8 cellular contexts compared by ENCODE assay signal in the genomic region with DNA sequence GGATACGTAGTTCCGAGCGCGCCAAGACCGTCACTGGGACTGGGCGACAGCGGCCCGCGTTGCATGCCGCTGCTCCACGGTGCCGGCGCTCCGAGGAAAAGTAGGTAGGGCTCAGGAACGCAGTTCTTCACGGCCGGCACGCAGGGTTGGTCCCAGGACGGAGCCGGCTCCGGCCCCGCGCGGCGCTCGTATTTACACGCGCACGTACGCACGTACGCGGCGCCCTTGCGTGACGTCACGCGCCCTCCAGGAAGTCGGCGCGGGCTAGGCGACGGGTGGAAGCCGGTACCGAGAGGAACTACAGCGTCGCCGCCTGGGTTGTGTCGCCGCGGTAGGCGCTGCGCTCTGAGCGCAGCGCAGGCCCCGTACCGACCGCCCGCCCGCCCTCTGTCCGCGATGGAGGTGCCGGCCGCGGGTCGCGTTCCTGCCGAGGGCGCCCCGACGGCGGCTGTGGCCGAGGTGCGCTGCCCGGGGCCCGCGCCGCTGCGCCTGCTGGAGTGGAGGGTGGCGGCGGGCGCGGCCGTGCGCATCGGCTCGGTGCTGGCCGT. TPM values are rescaled to one million over a fixed set of nuclear protein-coding genes. Genes with fewer than 3 reads are reported as not detected.
A peak's percentile ranks its signal among the peaks of the same experiment; 100 is the strongest.
DNase-seq lines count a peak whose midpoint lies in the region; ATAC-seq and TF ChIP-seq lines count a peak whose summit lies in the region.

A gene with protein sequence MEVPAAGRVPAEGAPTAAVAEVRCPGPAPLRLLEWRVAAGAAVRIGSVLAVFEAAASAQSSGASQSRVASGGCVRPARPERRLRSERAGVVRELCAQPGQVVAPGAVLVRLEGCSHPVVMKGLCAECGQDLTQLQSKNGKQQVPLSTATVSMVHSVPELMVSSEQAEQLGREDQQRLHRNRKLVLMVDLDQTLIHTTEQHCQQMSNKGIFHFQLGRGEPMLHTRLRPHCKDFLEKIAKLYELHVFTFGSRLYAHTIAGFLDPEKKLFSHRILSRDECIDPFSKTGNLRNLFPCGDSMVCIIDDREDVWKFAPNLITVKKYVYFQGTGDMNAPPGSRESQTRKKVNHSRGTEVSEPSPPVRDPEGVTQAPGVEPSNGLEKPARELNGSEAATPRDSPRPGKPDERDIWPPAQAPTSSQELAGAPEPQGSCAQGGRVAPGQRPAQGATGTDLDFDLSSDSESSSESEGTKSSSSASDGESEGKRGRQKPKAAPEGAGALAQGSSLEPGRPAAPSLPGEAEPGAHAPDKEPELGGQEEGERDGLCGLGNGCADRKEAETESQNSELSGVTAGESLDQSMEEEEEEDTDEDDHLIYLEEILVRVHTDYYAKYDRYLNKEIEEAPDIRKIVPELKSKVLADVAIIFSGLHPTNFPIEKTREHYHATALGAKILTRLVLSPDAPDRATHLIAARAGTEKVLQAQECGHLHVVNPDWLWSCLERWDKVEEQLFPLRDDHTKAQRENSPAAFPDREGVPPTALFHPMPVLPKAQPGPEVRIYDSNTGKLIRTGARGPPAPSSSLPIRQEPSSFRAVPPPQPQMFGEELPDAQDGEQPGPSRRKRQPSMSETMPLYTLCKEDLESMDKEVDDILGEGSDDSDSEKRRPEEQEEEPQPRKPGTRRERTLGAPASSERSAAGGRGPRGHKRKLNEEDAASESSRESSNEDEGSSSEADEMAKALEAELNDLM (plus strand): TSS at position 252 of the 548 bp plus-strand sequence. CDS start 145 bp downstream, at position 397.

- H3K36me3 ChIP-seq in GM23338 (ENCODE audit: insufficient read depth) (no peaks in the 10 kb centered on the region), RWPE2 (ENCODE audit: low read depth) (peaks cover 14% of the 10 kb centered on the region), stomach (peaks cover 0 to 12% (median 7%) of the 10 kb centered on the region in 4 donors)

- H3K36me3 Mint-ChIP-seq in GM23338 (ENCODE audit: low read depth) (peaks cover 11% of the 10 kb centered on the region), neural crest cell (ENCODE audit: low read depth) (no peaks in the 10 kb centered on the region)

- H3K4me1 Mint-ChIP-seq in GM23338: peaks cover 29% of the 10 kb centered on the region
- H3K4me1 Mint-ChIP-seq in neural crest cell: peaks cover 32% of the 10 kb centered on the region

- intact Hi-C loops in stomach (cut with DNase I; ENCODE audit: low total_unique reads): loop anchor here (10.0 kb wide), 1 partner anchor 275 kb away; a partner anchor contains a TSS

- H3K4me3 Mint-ChIP-seq in GM23338: peak within 1 kb of the TSS; percentile 90
- peak within 1 kb of the TSS; percentile 99 for H3K4me3 Mint-ChIP-seq in neural crest cell

- no peak for TF ChIP-seq POLR2A in stomach (IDR thresholded peaks at IDR 0.05)

- H3K27ac Mint-ChIP-seq in GM23338 (peak within 1 kb of the TSS; percentile 99), neural crest cell (ENCODE audit: unreplicated experiment) (peak within 1 kb of the TSS; percentile 100)

- peak; percentile 89 for DNase-seq in EL
- peak; percentile 95 for DNase-seq in GM23338 (ENCODE audit: low spot score)
- peak; percentile 89 for DNase-seq in LHCN-M2 (ENCODE audit: low read depth)
- peak; percentile 90 for DNase-seq in RWPE2 (ENCODE audit: low spot score)
- DNase-seq in activated gamma-delta T cell (lab: John Stamatoyannopoulos, UW): peak; percentile 84
- DNase-seq in foreskin fibroblast: peak; percentile 93 to 98
- DNase-seq in neural crest cell (ENCODE audit: low read depth, low spot score): peak; percentile 69
- peak; percentile 96 for DNase-seq in stomach

- no peaks in the 10 kb centered on the region for H3K9me2 ChIP-seq in GM23338 (ENCODE audit: insufficient read depth)

- H3K27me3 Mint-ChIP-seq in GM23338 (ENCODE audit: insufficient read depth, low read depth, poor library complexity): peaks cover 10% of the 10 kb centered on the region
- no peaks in the 10 kb centered on the region for H3K27me3 Mint-ChIP-seq in neural crest cell (ENCODE audit: low read depth)

- H2AFZ ChIP-seq in GM23338: peak within 1 kb of the TSS; percentile 95

- H3K4me1 ChIP-seq in GM23338 (ENCODE audit: insufficient read depth) (peaks cover 8% of the 10 kb centered on the region), RWPE2 (ENCODE audit: insufficient read depth, poor library complexity, severe bottlenecking) (no peaks in the 10 kb centered on the region), stomach (peaks cover 28 to 69% (median 59%) of the 10 kb centered on the region in 4 donors)

- ATAC-seq in GM23338: peak; percentile 59
- ATAC-seq in RWPE2 (ENCODE audit: low read depth): peak; percentile 54

- peak within 1 kb of the TSS; percentile 93 for H3K4me3 ChIP-seq in GM23338
- H3K4me3 ChIP-seq in RWPE2 (ENCODE audit: severe bottlenecking): peak within 1 kb of the TSS; percentile 84
- peak within 1 kb of the TSS; percentile 85 to 92 for H3K4me3 ChIP-seq in foreskin fibroblast (ENCODE audit: low read depth in 1 of 2, low read length in 2 of 2)
- H3K4me3 ChIP-seq in stomach: peak within 1 kb of the TSS; percentile 93 to 99 (median 96)

- H3K27ac ChIP-seq in GM23338 (ENCODE audit: low read depth): peak within 1 kb of the TSS; percentile 93
- H3K27ac ChIP-seq in RWPE2 (ENCODE audit: poor library complexity, severe bottlenecking): peak within 1 kb of the TSS; percentile 73
- peak within 1 kb of the TSS; percentile 93 to 100 (median 99) for H3K27ac ChIP-seq in stomach

- 0 to 1% (median 0%) methylated on average over 18 to 88 of the region's 88 CpGs for WGBS in stomach, 5 donors

- no peaks in the 10 kb centered on the region; the same call in 1 of the 2 replicates for H3F3A ChIP-seq in GM23338 (replicated peaks; ENCODE audit: low read depth)

- H3K79me2 ChIP-seq in GM23338 (replicated peaks; ENCODE audit: insufficient read depth): peaks cover 52% of the 10 kb centered on the region

- no peak for TF ChIP-seq CTCF in GM23338 (conservative IDR thresholded peaks at IDR 0.05; ENCODE audit: low read depth in 2 of 2)
- no peak for TF ChIP-seq CTCF in RWPE2 (IDR thresholded peaks at IDR 0.05; ENCODE audit: poor library complexity, severe bottlenecking)
- no peak for TF ChIP-seq CTCF in foreskin fibroblast (IDR thresholded peaks at IDR 0.05; ENCODE audit: low read depth, low read length)
- no peak for TF ChIP-seq CTCF in neural crest cell (conservative IDR thresholded peaks at IDR 0.05)
- TF ChIP-seq CTCF in stomach (IDR thresholded peaks at IDR 0.05): no peak

- H3K4me2 ChIP-seq in GM23338: peak within 1 kb of the TSS; percentile 98

- H3K27me3 ChIP-seq in GM23338 (ENCODE audit: insufficient read depth) (no peaks in the 10 kb centered on the region), RWPE2 (ENCODE audit: insufficient read depth, poor library complexity, severe bottlenecking) (no peaks in the 10 kb centered on the region), stomach (no peaks in the 10 kb centered on the region)

- H3K9me3 Mint-ChIP-seq in GM23338: no peaks in the 10 kb centered on the region
- H3K9me3 Mint-ChIP-seq in neural crest cell: no peaks in the 10 kb centered on the region

- H4K20me1 ChIP-seq in GM23338 (replicated peaks; ENCODE audit: insufficient read depth): peaks cover 24% of the 10 kb centered on the region

- H3K9me3 ChIP-seq in RWPE2 (ENCODE audit: severe bottlenecking): no peaks in the 10 kb centered on the region
- H3K9me3 ChIP-seq in stomach: no peaks in the 10 kb centered on the region

- TF ChIP-seq EP300 in stomach (IDR thresholded peaks at IDR 0.05): no peak

RNA-seq across cellular contexts. Expression of the gene that starts here (rescaled TPM):
- total RNA-seq in GM23338 (2014; rRNA removed; shearing (Covaris generic)): 37.2 and 51.6 TPM in 2 replicates
- polyA plus RNA-seq in GM23338 (2016; fragmentation: Nextera tagmentation; extraction: Ambion mirVana): 9.4 and 9.9 TPM in 2 replicates
- total RNA-seq in LHCN-M2 (2014; rRNA removed): 16.4 and 19.7 TPM in 2 replicates
- polyA plus RNA-seq in LHCN-M2 (2012): 11.8 TPM
- total RNA-seq in neural crest cell: 22.8 and 23.3 TPM in 2 replicates
- total RNA-seq in stomach: 10 to 100 TPM in 4 of 5 donors, 1 to 10 TPM in 1; 7.6 to 50.7 (median 18.7) TPM
- 10 to 100 TPM; 10.7 to 18.0 (median 11.2) TPM for polyA plus RNA-seq in stomach

Comparison
In these comparisons a context has a peak if more than half of its experiments do, and no peak if none do; other contexts are left out.
1. Peak in every context shown above with its lines: DNase-seq, ATAC-seq, H3K4me3 ChIP-seq and H3K27ac ChIP-seq.